Comparison of ENCODE assay signal across 8 cellular contexts in genomic region chr3:127694467-127695215, GRCh38. TPM values are rescaled to one million over a fixed set of nuclear protein-coding genes. Genes with fewer than 3 reads are reported as not detected.
DNase-seq lines count a peak whose midpoint lies in the region; ATAC-seq and TF ChIP-seq lines count a peak whose summit lies in the region.

No MANE protein-coding gene starts in this region.

- peak; percentile 62 to 63 for ATAC-seq in activated T-cell treated with anti-CD3 and anti-CD28 coated beads, Interleukin-2, amount 50 U/mL, for 72 hours (replicated peaks in 1 of 2)
- ATAC-seq in left cardiac atrium (no peak), HG03175 (IDR thresholded peaks at IDR 0.05; ENCODE audit: unreplicated experiment) (no peak), HG02642 (IDR thresholded peaks at IDR 0.05; ENCODE audit: poor library complexity, unreplicated experiment) (no peak)
- peak; percentile 64 for ATAC-seq in stimulated activated effector memory CD8-positive, alpha-beta T cell treated with anti-CD3 and anti-CD28 coated beads, Interleukin-12 subunit alpha, Interleukin-12 subunit beta, amount 100 ng/mL, for 72 hours

- no peaks in the 10 kb centered on the region for H3K27me3 Mint-ChIP-seq in activated T-cell treated with anti-CD3 and anti-CD28 coated beads, Interleukin-2, amount 50 U/mL, for 72 hours (ENCODE audit: low read depth)

- DNase-seq in 8988T (peak; percentile 68), GM12864 (ENCODE audit: low read depth) (no peak), NCI-H510A treated with DMSO at 0.1 percent for 48 hours (lab: John Stamatoyannopoulos, UW) (peak; percentile 22), left cardiac atrium (peak; percentile 66)
- DNase-seq in activated T-cell treated with anti-CD3 and anti-CD28 coated beads, Interleukin-2, amount 50 U/mL, for 72 hours, result peak; percentile 37 to 47
- no peak for DNase-seq in stimulated activated effector memory CD8-positive, alpha-beta T cell treated with anti-CD3 and anti-CD28 coated beads, Interleukin-12 subunit alpha, Interleukin-12 subunit beta, amount 100 ng/mL, for 72 hours (ENCODE audit: low spot score in 2 of 2)

- H3K4me3 Mint-ChIP-seq in activated T-cell treated with anti-CD3 and anti-CD28 coated beads, Interleukin-2, amount 50 U/mL, for 72 hours, result no peak overlapping the region
- H3K4me3 Mint-ChIP-seq in stimulated activated effector memory CD8-positive, alpha-beta T cell treated with anti-CD3 and anti-CD28 coated beads, Interleukin-12 subunit alpha, Interleukin-12 subunit beta, amount 100 ng/mL, for 72 hours, result no peak overlapping the region

- H3K4me3 ChIP-seq in GM12864 (ENCODE audit: low read depth, low read length), result no peak overlapping the region

- peak; percentile 41 for TF ChIP-seq CTCF in GM12864 (IDR thresholded peaks at IDR 0.05; ENCODE audit: low read depth, low read length, missing control alignments)

- no peak overlapping the region for H3K27ac Mint-ChIP-seq in activated T-cell treated with anti-CD3 and anti-CD28 coated beads, Interleukin-2, amount 50 U/mL, for 72 hours
- H3K27ac Mint-ChIP-seq in stimulated activated effector memory CD8-positive, alpha-beta T cell treated with anti-CD3 and anti-CD28 coated beads, Interleukin-12 subunit alpha, Interleukin-12 subunit beta, amount 100 ng/mL, for 72 hours, result no peak overlapping the region

- H3K4me1 Mint-ChIP-seq in activated T-cell treated with anti-CD3 and anti-CD28 coated beads, Interleukin-2, amount 50 U/mL, for 72 hours (ENCODE audit: low read depth), result peaks cover 4% of the 10 kb centered on the region
- no peaks in the 10 kb centered on the region for H3K4me1 Mint-ChIP-seq in stimulated activated effector memory CD8-positive, alpha-beta T cell treated with anti-CD3 and anti-CD28 coated beads, Interleukin-12 subunit alpha, Interleukin-12 subunit beta, amount 100 ng/mL, for 72 hours

- intact Hi-C loops in left cardiac atrium (cut with DNase I), result loop anchor here in 1 of 2 donors (10.0 kb wide), 1 partner anchor 130 kb away; the partner anchor contains the start of gene MGLL

- no peaks in the 10 kb centered on the region for H3K9me3 Mint-ChIP-seq in activated T-cell treated with anti-CD3 and anti-CD28 coated beads, Interleukin-2, amount 50 U/mL, for 72 hours
- H3K9me3 Mint-ChIP-seq in stimulated activated effector memory CD8-positive, alpha-beta T cell treated with anti-CD3 and anti-CD28 coated beads, Interleukin-12 subunit alpha, Interleukin-12 subunit beta, amount 100 ng/mL, for 72 hours, result no peaks in the 10 kb centered on the region

- H3K36me3 Mint-ChIP-seq in activated T-cell treated with anti-CD3 and anti-CD28 coated beads, Interleukin-2, amount 50 U/mL, for 72 hours (ENCODE audit: insufficient read depth in 2 of 2), result no peaks in the 10 kb centered on the region
- peaks cover 7% of the 10 kb centered on the region for H3K36me3 Mint-ChIP-seq in stimulated activated effector memory CD8-positive, alpha-beta T cell treated with anti-CD3 and anti-CD28 coated beads, Interleukin-12 subunit alpha, Interleukin-12 subunit beta, amount 100 ng/mL, for 72 hours

RNA-seq across cellular contexts. Expression of gene ABTB1, which starts 21.9 kb away (rescaled TPM):
- total RNA-seq in activated T-cell treated with anti-CD3 and anti-CD28 coated beads, Interleukin-2, amount 50 U/mL, for 72 hours, result 10 to 100 TPM; 24.1 to 27.0 TPM
- 10 to 100 TPM; 21.8 to 34.2 TPM for total RNA-seq in left cardiac atrium

Comparison
In these comparisons a context has a peak if more than half of its experiments do, and no peak if none do; other contexts are left out.
1. DNase-seq: peak in 8988T (single experiment), NCI-H510A treated with DMSO at 0.1 percent for 48 hours (single experiment), activated T-cell treated with anti-CD3 and anti-CD28 coated beads, Interleukin-2, amount 50 U/mL, for 72 hours (2 of 2) and left cardiac atrium (single experiment); none in GM12864 (single experiment) and stimulated activated effector memory CD8-positive, alpha-beta T cell treated with anti-CD3 and anti-CD28 coated beads, Interleukin-12 subunit alpha, Interleukin-12 subunit beta, amount 100 ng/mL, for 72 hours (0 of 2).
2. ATAC-seq: peak in activated T-cell treated with anti-CD3 and anti-CD28 coated beads, Interleukin-2, amount 50 U/mL, for 72 hours (2 of 2) and stimulated activated effector memory CD8-positive, alpha-beta T cell treated with anti-CD3 and anti-CD28 coated beads, Interleukin-12 subunit alpha, Interleukin-12 subunit beta, amount 100 ng/mL, for 72 hours (single experiment); none in left cardiac atrium (0 of 2), HG03175 (single experiment) and HG02642 (single experiment).